In the genomic region with DNA sequence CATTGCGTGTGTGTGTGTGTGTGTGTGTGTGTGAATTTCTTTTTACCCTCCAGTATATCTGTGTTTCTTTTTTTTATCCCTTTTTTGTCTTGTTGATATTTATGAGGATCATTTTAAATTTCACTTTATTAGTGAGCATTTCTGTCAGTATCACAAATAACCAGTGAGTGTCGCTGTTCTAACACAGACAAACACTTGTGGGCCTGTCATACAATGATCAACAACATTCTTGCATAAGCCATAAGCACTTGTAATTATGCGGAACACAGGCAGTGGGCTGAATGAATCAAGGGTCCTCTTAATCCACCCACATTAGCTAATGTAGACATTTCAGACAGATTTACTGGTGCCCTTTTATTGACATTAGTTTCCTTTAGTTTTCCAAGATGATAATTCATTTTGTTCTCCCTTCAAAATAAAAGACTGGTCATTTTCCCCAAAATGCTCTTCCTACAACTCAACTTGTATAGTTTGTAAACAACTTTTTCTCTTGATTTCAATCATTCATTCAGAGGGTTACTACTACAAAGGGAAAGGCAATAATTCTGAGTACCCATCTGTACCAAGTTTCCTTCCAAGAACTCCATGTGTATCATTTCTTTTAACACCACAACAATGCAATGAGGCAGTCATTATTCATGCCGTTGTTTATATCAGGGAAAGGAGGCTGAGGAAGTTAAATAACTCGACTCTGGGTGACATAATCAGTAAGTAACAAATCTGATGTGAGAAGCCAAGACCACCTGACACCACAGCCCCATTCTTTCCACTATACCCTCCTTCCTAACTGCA, we compare ENCODE assay signal across 9 cellular contexts. TPM values are rescaled to one million over a fixed set of nuclear protein-coding genes. Genes with fewer than 3 reads are reported as not detected.
A peak's percentile ranks its signal among the peaks of the same experiment; 100 is the strongest.
DNase-seq lines count a peak whose midpoint lies in the region; ATAC-seq and TF ChIP-seq lines count a peak whose summit lies in the region.
"Had no signal": no experiment of that assay in that cellular context is flagged by ENCODE, and none has a peak within 500 bp of the region (broad histone marks: within the 10 kb centered on the region; RNA-seq: fewer than 3 reads in every experiment).

No MANE protein-coding gene starts in this region.

- H3K27ac ChIP-seq in C4-2B (no peak overlapping the region), breast epithelium (no peak overlapping the region)

- intact Hi-C loops in breast epithelium (cut with DNase I; ENCODE audit: low total_unique reads) = no loop called here

- TF ChIP-seq POLR2A in breast epithelium (IDR thresholded peaks at IDR 0.05) = no peak

- H3K27ac Mint-ChIP-seq in activated naive CD8-positive, alpha-beta T cell treated with anti-CD3 and anti-CD28 coated beads, Interleukin-2, amount 50 U/mL, for 24 hours = no peak overlapping the region
- H3K27ac Mint-ChIP-seq: memory B cell had no signal

- no peaks in the 10 kb centered on the region for H3K9me3 Mint-ChIP-seq in activated naive CD8-positive, alpha-beta T cell treated with anti-CD3 and anti-CD28 coated beads, Interleukin-2, amount 50 U/mL, for 24 hours
- H3K9me3 Mint-ChIP-seq: memory B cell had no signal

- ATAC-seq in GM19023 (IDR thresholded peaks at IDR 0.05; ENCODE audit: unreplicated experiment) (peak; percentile 64), HG03175 (IDR thresholded peaks at IDR 0.05; ENCODE audit: unreplicated experiment) (peak; percentile 91), left lobe of liver (peak; percentile 94)
- no peak for ATAC-seq in activated naive CD8-positive, alpha-beta T cell treated with anti-CD3 and anti-CD28 coated beads, Interleukin-2, amount 50 U/mL, for 24 hours

- peak; percentile 38 for DNase-seq in NCI-H460 (ENCODE audit: extremely low read depth, low read depth)
- DNase-seq in breast epithelium (ENCODE audit: low spot score in 2 of 2) = no peak
- no peak for DNase-seq in left lobe of liver (ENCODE audit: low spot score)
- DNase-seq in activated naive CD8-positive, alpha-beta T cell treated with anti-CD3 and anti-CD28 coated beads, Interleukin-2, amount 50 U/mL, for 24 hours = no peak
- DNase-seq in activated T-cell treated with anti-CD3 and anti-CD28 coated beads for 4 hours = no peak

- H3K4me1 Mint-ChIP-seq in activated naive CD8-positive, alpha-beta T cell treated with anti-CD3 and anti-CD28 coated beads, Interleukin-2, amount 50 U/mL, for 24 hours = no peaks in the 10 kb centered on the region
- H3K4me1 Mint-ChIP-seq: memory B cell had no signal

- H3K27me3 Mint-ChIP-seq in activated naive CD8-positive, alpha-beta T cell treated with anti-CD3 and anti-CD28 coated beads, Interleukin-2, amount 50 U/mL, for 24 hours = no peaks in the 10 kb centered on the region

- no peak overlapping the region for H3K4me3 ChIP-seq in breast epithelium

- peak; percentile 84 for TF ChIP-seq CTCF in C4-2B (conservative IDR thresholded peaks at IDR 0.05)
- TF ChIP-seq CTCF in breast epithelium (IDR thresholded peaks at IDR 0.05) = peak; percentile 43 to 64 (median 50)

- H3K9me3 ChIP-seq in breast epithelium = no peaks in the 10 kb centered on the region

- H3K36me3 ChIP-seq in breast epithelium = no peaks in the 10 kb centered on the region

- no peaks in the 10 kb centered on the region for H3K4me1 ChIP-seq in breast epithelium

- H3K4me3 Mint-ChIP-seq in activated naive CD8-positive, alpha-beta T cell treated with anti-CD3 and anti-CD28 coated beads, Interleukin-2, amount 50 U/mL, for 24 hours = no peak overlapping the region
- H3K4me3 Mint-ChIP-seq: memory B cell had no signal

- no peaks in the 10 kb centered on the region for H3K36me3 Mint-ChIP-seq in activated naive CD8-positive, alpha-beta T cell treated with anti-CD3 and anti-CD28 coated beads, Interleukin-2, amount 50 U/mL, for 24 hours (ENCODE audit: low read depth)
- H3K36me3 Mint-ChIP-seq: memory B cell had no signal

- H3K27me3 ChIP-seq in breast epithelium = peaks cover 0 to 3% of the 10 kb centered on the region in 2 donors

RNA-seq across cellular contexts. Expression of gene ANO3, which starts 34.6 kb away (rescaled TPM):
- total RNA-seq in NCI-H460 (2014; rRNA removed; shearing (Covaris generic)) = 0.47 and 0.63 TPM in 2 replicates
- 0.13 and 0.32 TPM in 2 replicates for polyA plus RNA-seq in NCI-H460 (2014; cell fraction: nucleus; rRNA removed)
- total RNA-seq in breast epithelium (1 to 10 TPM in 1 of 3 donors, under 1 TPM in 2; 0.29 to 9.0 (median 0.66) TPM), left lobe of liver (2.6 TPM)
